ENCODE assay signal across 9 cellular contexts in genomic region chr11:1261241-1262071, GRCh38. TPM values are rescaled to one million over a fixed set of nuclear protein-coding genes. Genes with fewer than 3 reads are reported as not detected.
DNase-seq lines count a peak whose midpoint lies in the region; ATAC-seq and TF ChIP-seq lines count a peak whose summit lies in the region.
"Had no signal": no experiment of that assay in that cellular context is flagged by ENCODE, and none has a peak within 500 bp of the region (broad histone marks: within the 10 kb centered on the region; RNA-seq: fewer than 3 reads in every experiment).

No MANE protein-coding gene starts in this region.

- peak overlapping the region; percentile 80 for H3K27ac Mint-ChIP-seq in dendritic cell treated with granulocyte-macrophage colony-stimulating factor and Interleukin-4, amounts not matched to agents 40 ng/mL and 50 ng/mL, for 4 days

- H3K9me3 ChIP-seq in DOHH2 (ENCODE audit: control insufficient read depth, insufficient read depth, low read length) = peaks cover 12% of the 10 kb centered on the region; the same call in 1 of the 2 replicates
- peaks cover 20% of the 10 kb centered on the region for H3K9me3 ChIP-seq in NT2/D1 (ENCODE audit: insufficient read depth, low read length)
- H3K9me3 ChIP-seq in gastrocnemius medialis = no peaks in the 10 kb centered on the region
- H3K9me3 ChIP-seq: HAP-1 had no signal

- H3K9me2 ChIP-seq in DOHH2 (replicated peaks; ENCODE audit: control insufficient read depth, low read length) = no peaks in the 10 kb centered on the region

- no peak overlapping the region for H3K4me2 ChIP-seq in DOHH2 (ENCODE audit: low read length)

- H3K4me3 ChIP-seq in DOHH2 (ENCODE audit: low read length) (peak overlapping the region; percentile 73), NT2/D1 (ENCODE audit: insufficient read length, low read depth) (peak overlapping the region; percentile 74), gastrocnemius medialis (peak overlapping the region; percentile 58 to 69 (median 64))

- H3K36me3 ChIP-seq in DOHH2 (ENCODE audit: control insufficient read depth, low read length) (no peaks in the 10 kb centered on the region), NT2/D1 (ENCODE audit: insufficient read depth, insufficient read length, low read length) (no peaks in the 10 kb centered on the region), gastrocnemius medialis (no peaks in the 10 kb centered on the region)
- H3K36me3 ChIP-seq: HAP-1 had no signal

- H3K9ac ChIP-seq in NT2/D1 (ENCODE audit: insufficient read length, low read depth) = peak overlapping the region; percentile 79

- H3K4me1 Mint-ChIP-seq in dendritic cell treated with granulocyte-macrophage colony-stimulating factor and Interleukin-4, amounts not matched to agents 40 ng/mL and 50 ng/mL, for 4 days (ENCODE audit: low read depth) = peaks cover 22% of the 10 kb centered on the region

- TF ChIP-seq POLR2A in gastrocnemius medialis (IDR thresholded peaks at IDR 0.05) = no peak

- TF ChIP-seq CTCF in DOHH2 (IDR thresholded peaks at IDR 0.05; ENCODE audit: low read depth, low read length, poor library complexity, severe bottlenecking) (no peak), gastrocnemius medialis (IDR thresholded peaks at IDR 0.05 in 4 of 5, conservative IDR thresholded peaks at IDR 0.05 in 1 of 5) (no peak)

- H3K4me1 ChIP-seq in DOHH2 (ENCODE audit: control insufficient read depth, low read length) = peaks cover 11% of the 10 kb centered on the region
- H3K4me1 ChIP-seq in NT2/D1 (ENCODE audit: insufficient read depth, insufficient read length) = peaks cover 28% of the 10 kb centered on the region
- peaks cover 4 to 18% of the 10 kb centered on the region in 2 donors for H3K4me1 ChIP-seq in gastrocnemius medialis
- H3K4me1 ChIP-seq: HAP-1 had no signal

- H3K27me3 ChIP-seq in DOHH2 (ENCODE audit: control insufficient read depth, low read length) (no peaks in the 10 kb centered on the region), NT2/D1 (ENCODE audit: insufficient read depth, insufficient read length) (no peaks in the 10 kb centered on the region), gastrocnemius medialis (no peaks in the 10 kb centered on the region)

- in situ Hi-C loops in gastrocnemius medialis (cut with MboI; ENCODE audit: low sequenced_read_pairs in 4 of 4) = loop anchor here in 1 of 4 donors (25.0 kb wide), 1 partner anchor 251 kb away; no protein-coding TSS in a partner anchor

- no peaks in the 10 kb centered on the region for H3K27me3 Mint-ChIP-seq in dendritic cell treated with granulocyte-macrophage colony-stimulating factor and Interleukin-4, amounts not matched to agents 40 ng/mL and 50 ng/mL, for 4 days

- H3K4me3 Mint-ChIP-seq in dendritic cell treated with granulocyte-macrophage colony-stimulating factor and Interleukin-4, amounts not matched to agents 40 ng/mL and 50 ng/mL, for 4 days = peak overlapping the region; percentile 72

- no peaks in the 10 kb centered on the region for H3F3A ChIP-seq in DOHH2 (ENCODE audit: control insufficient read depth, insufficient read depth)

- DNase-seq in NT2/D1 (ENCODE audit: low read depth, low spot score) = no peak
- no peak for DNase-seq in gastrocnemius medialis
- no peak for DNase-seq in OCI-M1 (lab: John Stamatoyannopoulos, UW)
- DNase-seq: NCI-H510A treated with DMSO at 0.1 percent for 48 hours had no signal

- no peak for ATAC-seq in gastrocnemius medialis
- ATAC-seq in HG02798 (IDR thresholded peaks at IDR 0.05; ENCODE audit: poor library complexity, unreplicated experiment) = no peak
- no peak for ATAC-seq in HG03025 (IDR thresholded peaks at IDR 0.05; ENCODE audit: low FRiP score, unreplicated experiment)

- H3K36me3 Mint-ChIP-seq in dendritic cell treated with granulocyte-macrophage colony-stimulating factor and Interleukin-4, amounts not matched to agents 40 ng/mL and 50 ng/mL, for 4 days (ENCODE audit: low read depth) = peaks cover 20% of the 10 kb centered on the region

- intact Hi-C loops in dendritic cell treated with granulocyte-macrophage colony-stimulating factor and Interleukin-4, amounts not matched to agents 40 ng/mL and 50 ng/mL, for 4 days (cut with micrococcal nuclease) = no loop called here
- intact Hi-C loops in gastrocnemius medialis (cut with DNase I; ENCODE audit: low total_unique reads) = loop anchor here (5.0 to 10.0 kb wide), 3 partner anchors 36 to 123 kb away; partner anchors contain the start of gene BRSK2

- no peaks in the 10 kb centered on the region for H4K20me1 ChIP-seq in DOHH2 (ENCODE audit: control insufficient read depth, insufficient read depth, low read depth, low read length)

- H3K27ac ChIP-seq in DOHH2 (ENCODE audit: low read depth, low read length) = no peak overlapping the region
- peak overlapping the region in 3 of 4 donors; percentile 79 to 87 (median 86) for H3K27ac ChIP-seq in gastrocnemius medialis

- H3K9me3 Mint-ChIP-seq in dendritic cell treated with granulocyte-macrophage colony-stimulating factor and Interleukin-4, amounts not matched to agents 40 ng/mL and 50 ng/mL, for 4 days = peaks cover 21% of the 10 kb centered on the region

- H3K79me2 ChIP-seq in DOHH2 (ENCODE audit: control insufficient read depth, low read length) = no peaks in the 10 kb centered on the region

RNA-seq across cellular contexts. Expression of gene MUC5B, which starts 38.6 kb away (rescaled TPM):
- total RNA-seq in gastrocnemius medialis = under 1 TPM in 1 of 4 donors, not detected in 3; 0.17 TPM

RNA-seq across cellular contexts. Expression of gene TOLLIP, which starts 48.0 kb away (rescaled TPM):
- total RNA-seq in gastrocnemius medialis = 10 to 100 TPM; 49.8 to 91.7 (median 85.0) TPM
